In the genomic region with DNA sequence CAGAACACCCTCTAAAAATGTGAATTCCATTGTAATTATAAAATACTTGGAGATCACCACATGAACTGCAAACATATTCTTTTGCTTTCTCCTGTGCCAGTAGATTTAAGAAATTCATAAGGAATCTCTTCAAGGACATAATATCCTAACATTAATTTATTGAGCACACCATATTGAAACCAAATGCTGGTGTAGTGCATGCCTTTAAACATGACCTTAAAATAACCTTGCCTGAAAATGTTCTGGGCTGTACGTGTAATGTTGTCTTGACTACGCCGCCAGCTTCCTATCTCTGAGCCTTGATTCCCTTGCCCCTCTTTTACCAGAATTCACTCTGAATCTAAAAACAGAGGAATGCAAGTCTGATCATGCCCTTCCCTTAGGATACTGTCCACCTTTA, we compare ENCODE assay signal across 1 cellular context.
TF ChIP-seq lines count a peak whose summit lies in the region.

No MANE protein-coding gene starts in this region.

TF ChIP-seq in SK-N-SH, 30 proteins besides CTCF, POLR2A, EP300 and RAD21 (continued from another document):
- no peak for TF ChIP-seq MAX (IDR thresholded peaks at IDR 0.05; ENCODE audit: low read depth)
- TF ChIP-seq POLR2AphosphoS5 (IDR thresholded peaks at IDR 0.05; ENCODE audit: low read depth, low read length) = no peak
- no peak for TF ChIP-seq RCOR1 (IDR thresholded peaks at IDR 0.05; ENCODE audit: low read length)
- no peak for TF ChIP-seq GATA2 (CRISPR knock-in tag; IDR thresholded peaks at IDR 0.05)
- no peak for TF ChIP-seq PBX3 (IDR thresholded peaks at IDR 0.05)
- TF ChIP-seq NRF1 (IDR thresholded peaks at IDR 0.05; ENCODE audit: low read depth, low read length) = no peak
- no peak for TF ChIP-seq RFX5 (IDR thresholded peaks at IDR 0.05; ENCODE audit: low read length)
- no peak for TF ChIP-seq MEF2A (IDR thresholded peaks at IDR 0.05; ENCODE audit: borderline replicate concordance, low read depth)
- TF ChIP-seq CHD2 (IDR thresholded peaks at IDR 0.05; ENCODE audit: low read length, partially characterized antibody) = no peak
